Comparison of ENCODE assay signal across 7 cellular contexts in genomic region chr17:48625502-48626201, GRCh38. TPM values are rescaled to one million over a fixed set of nuclear protein-coding genes. Genes with fewer than 3 reads are reported as not detected.
DNase-seq lines count a peak whose midpoint lies in the region.
"Had no signal": no experiment of that assay in that cellular context is flagged by ENCODE, and none has a peak within 500 bp of the region (broad histone marks: within the 10 kb centered on the region; RNA-seq: fewer than 3 reads in every experiment).

No MANE protein-coding gene starts in this region.

- DNase-seq in NCI-H2081 (lab: John Stamatoyannopoulos, UW) (peak; percentile 56 to 75), NCI-H2081 treated with DMSO at 0.1 percent for 48 hours (lab: John Stamatoyannopoulos, UW) (no peak), mesenchymal stem cell (peak; percentile 92), ecto neural progenitor cell (ENCODE audit: low spot score) (no peak), DMS114 treated with DMSO at 0.1 percent for 48 hours (lab: John Stamatoyannopoulos, UW; ENCODE audit: unreplicated experiment) (no peak)
- no peak for DNase-seq in activated T-helper 2 cell treated with anti-CD3 and anti-CD28 coated beads, Interferon-gamma antibody, Interleukin-2, Interleukin-4, amounts not matched to agents 10 μg/mL and 5 μg/mL and 100 μg/mL, durations not matched to agents 14 hours and 24 hours and 36 hours (ENCODE audit: low spot score)
- DNase-seq: DND-41 had no signal

- H3K27me3 Mint-ChIP-seq in activated T-helper 2 cell treated with anti-CD3 and anti-CD28 coated beads, Interferon-gamma antibody, Interleukin-2, Interleukin-4, amounts not matched to agents 10 μg/mL and 5 μg/mL and 100 μg/mL, durations not matched to agents 14 hours and 24 hours and 36 hours (ENCODE audit: low read depth), result peaks cover 81% of the 10 kb centered on the region

- no peaks in the 10 kb centered on the region for H3K36me3 ChIP-seq in mesenchymal stem cell (ENCODE audit: control insufficient read depth in 1 of 2, insufficient read depth in 2 of 2, low read depth in 1 of 2, low read length in 2 of 2)

- peaks cover 21% of the 10 kb centered on the region for H3K4me1 ChIP-seq in mesenchymal stem cell (ENCODE audit: control insufficient read depth, insufficient read depth, low read depth, low read length)

- H2BK15ac ChIP-seq in mesenchymal stem cell (ENCODE audit: low read depth, poor library complexity, severe bottlenecking), result peak overlapping the region; percentile 60

- H2AK5ac ChIP-seq in mesenchymal stem cell (ENCODE audit: low read length, severe bottlenecking), result no peak overlapping the region

- H3K4me2 ChIP-seq in mesenchymal stem cell (ENCODE audit: low read length, poor library complexity, severe bottlenecking), result peak overlapping the region; percentile 54

- no peak overlapping the region for H3K27ac Mint-ChIP-seq in activated T-helper 2 cell treated with anti-CD3 and anti-CD28 coated beads, Interferon-gamma antibody, Interleukin-2, Interleukin-4, amounts not matched to agents 10 μg/mL and 5 μg/mL and 100 μg/mL, durations not matched to agents 14 hours and 24 hours and 36 hours

- no peak overlapping the region for H3K27ac ChIP-seq in mesenchymal stem cell (ENCODE audit: low read length, poor library complexity, severe bottlenecking)

- no peak overlapping the region for H2BK5ac ChIP-seq in mesenchymal stem cell (ENCODE audit: low read depth, low read length, poor library complexity, severe bottlenecking)

- peak overlapping the region in 1 of 2 experiments; percentile 94 for H2BK12ac ChIP-seq in mesenchymal stem cell (ENCODE audit: low read length in 2 of 2)

- H3K4me1 Mint-ChIP-seq in activated T-helper 2 cell treated with anti-CD3 and anti-CD28 coated beads, Interferon-gamma antibody, Interleukin-2, Interleukin-4, amounts not matched to agents 10 μg/mL and 5 μg/mL and 100 μg/mL, durations not matched to agents 14 hours and 24 hours and 36 hours (ENCODE audit: low read depth), result peaks cover 12% of the 10 kb centered on the region

- no peaks in the 10 kb centered on the region for H3K9me3 Mint-ChIP-seq in activated T-helper 2 cell treated with anti-CD3 and anti-CD28 coated beads, Interferon-gamma antibody, Interleukin-2, Interleukin-4, amounts not matched to agents 10 μg/mL and 5 μg/mL and 100 μg/mL, durations not matched to agents 14 hours and 24 hours and 36 hours

- peak overlapping the region; percentile 78 to 98 for H3K18ac ChIP-seq in mesenchymal stem cell (ENCODE audit: low read depth in 1 of 2, low read length in 2 of 2)

- WGBS in mesenchymal stem cell, result under 1% methylated on average over 63 of the region's 63 CpGs

- peak overlapping the region; percentile 72 for H4K91ac ChIP-seq in mesenchymal stem cell (ENCODE audit: low read length)

- no peaks in the 10 kb centered on the region for H3K79me1 ChIP-seq in mesenchymal stem cell (replicated peaks; ENCODE audit: low read length, poor library complexity, severe bottlenecking)

- H3K23ac ChIP-seq in mesenchymal stem cell (ENCODE audit: low read length in 2 of 2), result peak overlapping the region in 1 of 2 experiments; percentile 70

- peak overlapping the region; percentile 68 to 97 for H3K14ac ChIP-seq in mesenchymal stem cell (ENCODE audit: low read length in 2 of 2)

- peak overlapping the region; percentile 82 for H3K4me3 Mint-ChIP-seq in activated T-helper 2 cell treated with anti-CD3 and anti-CD28 coated beads, Interferon-gamma antibody, Interleukin-2, Interleukin-4, amounts not matched to agents 10 μg/mL and 5 μg/mL and 100 μg/mL, durations not matched to agents 14 hours and 24 hours and 36 hours (ENCODE audit: low read depth)

- H4K8ac ChIP-seq in mesenchymal stem cell (ENCODE audit: low read length), result peak overlapping the region; percentile 73

- peak overlapping the region; percentile 67 for H3K9ac ChIP-seq in mesenchymal stem cell (ENCODE audit: low read length)

- no peaks in the 10 kb centered on the region for H3K36me3 Mint-ChIP-seq in activated T-helper 2 cell treated with anti-CD3 and anti-CD28 coated beads, Interferon-gamma antibody, Interleukin-2, Interleukin-4, amounts not matched to agents 10 μg/mL and 5 μg/mL and 100 μg/mL, durations not matched to agents 14 hours and 24 hours and 36 hours (ENCODE audit: low read depth)

- peak overlapping the region; percentile 69 to 97 for H3K4ac ChIP-seq in mesenchymal stem cell (ENCODE audit: low read depth in 1 of 2, low read length in 2 of 2)

- H2AFZ ChIP-seq in mesenchymal stem cell (ENCODE audit: low read depth, low read length), result no peak overlapping the region

- H3K27me3 ChIP-seq in mesenchymal stem cell (ENCODE audit: control insufficient read depth in 1 of 2, insufficient read depth in 1 of 2, low read length in 2 of 2), result peaks cover 95 to 98% of the 10 kb centered on the region in 2 experiments

- H3K4me3 ChIP-seq in mesenchymal stem cell (ENCODE audit: insufficient read depth in 1 of 2, low read depth in 1 of 2, low read length in 2 of 2), result peak overlapping the region; percentile 34 to 78

- H3K9me3 ChIP-seq in mesenchymal stem cell (ENCODE audit: control insufficient read depth, low read length), result peaks cover 6% of the 10 kb centered on the region

- peak overlapping the region; percentile 69 for H2BK120ac ChIP-seq in mesenchymal stem cell (ENCODE audit: low read depth, low read length)

- intact Hi-C loops in activated T-helper 2 cell treated with anti-CD3 and anti-CD28 coated beads, Interferon-gamma antibody, Interleukin-2, Interleukin-4, amounts not matched to agents 10 μg/mL and 5 μg/mL and 100 μg/mL, durations not matched to agents 14 hours and 24 hours and 36 hours (cut with micrococcal nuclease), result loop anchor here (10.0 kb wide), 1 partner anchor 869 kb away; the partner anchor contains the start of gene NGFR

RNA-seq across cellular contexts. Expression of gene HOXB9, which starts 0.5 kb away (rescaled TPM):
- total RNA-seq in activated T-helper 2 cell treated with anti-CD3 and anti-CD28 coated beads, Interferon-gamma antibody, Interleukin-2, Interleukin-4, amounts not matched to agents 10 μg/mL and 5 μg/mL and 100 μg/mL, durations not matched to agents 14 hours and 24 hours and 36 hours, result 0.16 TPM in 2 replicates
- 47.3 TPM for polyA plus RNA-seq in mesenchymal stem cell (2013, experiment 1 of 2)
- polyA plus RNA-seq in mesenchymal stem cell (2013, experiment 2 of 2), result 47.4 TPM

RNA-seq across cellular contexts. Expression of gene HOXB8, which starts 10.6 kb away (rescaled TPM):
- total RNA-seq in activated T-helper 2 cell treated with anti-CD3 and anti-CD28 coated beads, Interferon-gamma antibody, Interleukin-2, Interleukin-4, amounts not matched to agents 10 μg/mL and 5 μg/mL and 100 μg/mL, durations not matched to agents 14 hours and 24 hours and 36 hours, result not detected in 2 replicates
- polyA plus RNA-seq in mesenchymal stem cell (2013, experiment 1 of 2), result 53.4 TPM
- polyA plus RNA-seq in mesenchymal stem cell (2013, experiment 2 of 2), result 50.0 TPM

RNA-seq across cellular contexts. Expression of gene HOXB7, which starts 14.8 kb away (rescaled TPM):
- 0.39 and 0.64 TPM in 2 replicates for total RNA-seq in activated T-helper 2 cell treated with anti-CD3 and anti-CD28 coated beads, Interferon-gamma antibody, Interleukin-2, Interleukin-4, amounts not matched to agents 10 μg/mL and 5 μg/mL and 100 μg/mL, durations not matched to agents 14 hours and 24 hours and 36 hours
- polyA plus RNA-seq in mesenchymal stem cell (2013, experiment 1 of 2), result 108 TPM
- 115 TPM for polyA plus RNA-seq in mesenchymal stem cell (2013, experiment 2 of 2)

RNA-seq across cellular contexts. Expression of gene HOXB6, which starts 20.9 kb away (rescaled TPM):
- 0.52 and 0.62 TPM in 2 replicates for total RNA-seq in activated T-helper 2 cell treated with anti-CD3 and anti-CD28 coated beads, Interferon-gamma antibody, Interleukin-2, Interleukin-4, amounts not matched to agents 10 μg/mL and 5 μg/mL and 100 μg/mL, durations not matched to agents 14 hours and 24 hours and 36 hours
- polyA plus RNA-seq in mesenchymal stem cell (2013, experiment 1 of 2), result 37.1 TPM
- 35.9 TPM for polyA plus RNA-seq in mesenchymal stem cell (2013, experiment 2 of 2)

RNA-seq across cellular contexts. Expression of gene HOXB5, which starts 32.1 kb away (rescaled TPM):
- total RNA-seq in activated T-helper 2 cell treated with anti-CD3 and anti-CD28 coated beads, Interferon-gamma antibody, Interleukin-2, Interleukin-4, amounts not matched to agents 10 μg/mL and 5 μg/mL and 100 μg/mL, durations not matched to agents 14 hours and 24 hours and 36 hours, result not detected in 2 replicates
- 15.0 TPM for polyA plus RNA-seq in mesenchymal stem cell (2013, experiment 1 of 2)
- 14.1 TPM for polyA plus RNA-seq in mesenchymal stem cell (2013, experiment 2 of 2)

Comparison
In these comparisons a context has a peak if more than half of its experiments do, and no peak if none do; other contexts are left out.
1. DNase-seq: peak in NCI-H2081 (2 of 2) and mesenchymal stem cell (single experiment); none in NCI-H2081 treated with DMSO at 0.1 percent for 48 hours (single experiment), activated T-helper 2 cell treated with anti-CD3 and anti-CD28 coated beads, Interferon-gamma antibody, Interleukin-2, Interleukin-4, amounts not matched to agents 10 μg/mL and 5 μg/mL and 100 μg/mL, durations not matched to agents 14 hours and 24 hours and 36 hours (single experiment), ecto neural progenitor cell (single experiment) and DMS114 treated with DMSO at 0.1 percent for 48 hours (single experiment).